12 cellular contexts compared by ENCODE assay signal in the genomic region with DNA sequence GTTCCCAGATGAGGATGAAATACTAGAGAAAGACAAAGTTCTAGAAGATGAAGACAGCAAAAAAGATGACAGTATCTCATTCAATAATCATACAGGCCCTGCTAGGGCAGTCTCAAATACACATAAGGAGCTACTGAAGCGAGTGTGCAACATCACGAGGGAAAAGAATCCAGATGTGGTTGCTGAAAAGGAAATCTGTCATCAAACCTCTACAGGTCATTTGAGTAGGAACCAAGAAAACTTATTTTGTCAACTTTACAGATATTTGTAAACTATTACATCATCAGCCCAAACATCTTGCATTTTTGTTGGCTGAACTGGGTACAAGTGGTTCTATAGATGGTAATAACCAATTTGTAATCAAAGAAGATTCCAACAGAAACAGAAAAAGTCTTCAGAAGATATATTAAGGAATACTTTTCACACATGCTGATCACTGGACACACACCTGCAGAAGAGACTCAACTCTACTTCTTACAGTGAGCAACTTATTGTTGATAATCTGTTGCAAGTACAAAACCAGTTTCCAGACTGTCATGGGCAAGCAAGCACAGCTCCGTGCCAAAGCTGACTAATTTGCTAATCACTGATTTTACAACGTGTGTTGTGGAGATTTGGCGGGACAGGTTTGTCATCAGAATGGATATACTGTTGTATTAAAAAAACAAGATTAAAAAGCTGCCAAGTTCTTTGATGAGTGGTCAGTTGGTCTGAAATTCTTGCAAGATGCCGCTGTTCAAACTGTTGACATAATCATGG. TPM values are rescaled to one million over a fixed set of nuclear protein-coding genes. Genes with fewer than 3 reads are reported as not detected.
DNase-seq lines count a peak whose midpoint lies in the region; ATAC-seq and TF ChIP-seq lines count a peak whose summit lies in the region.
"Had no signal": no experiment of that assay in that cellular context is flagged by ENCODE, and none has a peak within 500 bp of the region (broad histone marks: within the 10 kb centered on the region; RNA-seq: fewer than 3 reads in every experiment).

No MANE protein-coding gene starts in this region.

- peak overlapping the region; percentile 55 to 66 for H3K4me3 Mint-ChIP-seq in activated T-cell treated with anti-CD3 and anti-CD28 coated beads, Interleukin-2, amount 50 U/mL, for 72 hours
- no peak overlapping the region for H3K4me3 Mint-ChIP-seq in stimulated activated effector memory CD8-positive, alpha-beta T cell treated with anti-CD3 and anti-CD28 coated beads, Interleukin-12 subunit alpha, Interleukin-12 subunit beta, amount 100 ng/mL, for 72 hours

- TF ChIP-seq CTCF in RWPE1 (conservative IDR thresholded peaks at IDR 0.05; ENCODE audit: low read depth) = no peak
- TF ChIP-seq CTCF in epithelial cell of esophagus (IDR thresholded peaks at IDR 0.05; ENCODE audit: insufficient read depth, low read depth, low read length, missing control alignments) = no peak

- H3K27ac ChIP-seq in RWPE1 = no peak overlapping the region

- CTCF ChIA-PET in RWPE1 (lab: Yijun Ruan, JAX) = interaction anchor here (0.8 kb wide), 1 partner anchor 203 kb away, joined by 3 read pairs; no protein-coding TSS in a partner anchor

- H3K27ac Mint-ChIP-seq in activated T-cell treated with anti-CD3 and anti-CD28 coated beads, Interleukin-2, amount 50 U/mL, for 72 hours = peak overlapping the region; percentile 80
- H3K27ac Mint-ChIP-seq in stimulated activated effector memory CD8-positive, alpha-beta T cell treated with anti-CD3 and anti-CD28 coated beads, Interleukin-12 subunit alpha, Interleukin-12 subunit beta, amount 100 ng/mL, for 72 hours = peak overlapping the region; percentile 18

- H3K27me3 Mint-ChIP-seq in activated T-cell treated with anti-CD3 and anti-CD28 coated beads, Interleukin-2, amount 50 U/mL, for 72 hours (ENCODE audit: low read depth) = no peaks in the 10 kb centered on the region

- peaks cover 3 to 4% of the 10 kb centered on the region in 2 donors for H3K9me3 Mint-ChIP-seq in activated T-cell treated with anti-CD3 and anti-CD28 coated beads, Interleukin-2, amount 50 U/mL, for 72 hours
- peaks cover 4% of the 10 kb centered on the region for H3K9me3 Mint-ChIP-seq in stimulated activated effector memory CD8-positive, alpha-beta T cell treated with anti-CD3 and anti-CD28 coated beads, Interleukin-12 subunit alpha, Interleukin-12 subunit beta, amount 100 ng/mL, for 72 hours

- H3K4me3 ChIP-seq in epithelial cell of esophagus (ENCODE audit: low read length) = no peak overlapping the region

- peak; percentile 93 to 94 for ATAC-seq in activated T-cell treated with anti-CD3 and anti-CD28 coated beads, Interleukin-2, amount 50 U/mL, for 72 hours (replicated peaks in 1 of 2)
- ATAC-seq in stimulated activated effector memory CD8-positive, alpha-beta T cell treated with anti-CD3 and anti-CD28 coated beads, Interleukin-12 subunit alpha, Interleukin-12 subunit beta, amount 100 ng/mL, for 72 hours = peak; percentile 96
- no peak for ATAC-seq in HG02623 (IDR thresholded peaks at IDR 0.05; ENCODE audit: unreplicated experiment)
- no peak for ATAC-seq in HG03342 (IDR thresholded peaks at IDR 0.05; ENCODE audit: unreplicated experiment)

- H3K4me1 Mint-ChIP-seq in activated T-cell treated with anti-CD3 and anti-CD28 coated beads, Interleukin-2, amount 50 U/mL, for 72 hours (ENCODE audit: low read depth) = peaks cover 37% of the 10 kb centered on the region
- peaks cover 70% of the 10 kb centered on the region for H3K4me1 Mint-ChIP-seq in stimulated activated effector memory CD8-positive, alpha-beta T cell treated with anti-CD3 and anti-CD28 coated beads, Interleukin-12 subunit alpha, Interleukin-12 subunit beta, amount 100 ng/mL, for 72 hours

- H3K36me3 Mint-ChIP-seq in activated T-cell treated with anti-CD3 and anti-CD28 coated beads, Interleukin-2, amount 50 U/mL, for 72 hours (ENCODE audit: insufficient read depth in 2 of 2) = peaks cover 6 to 8% of the 10 kb centered on the region in 2 donors
- H3K36me3 Mint-ChIP-seq in stimulated activated effector memory CD8-positive, alpha-beta T cell treated with anti-CD3 and anti-CD28 coated beads, Interleukin-12 subunit alpha, Interleukin-12 subunit beta, amount 100 ng/mL, for 72 hours = peaks cover 15% of the 10 kb centered on the region

- DNase-seq in activated T-cell treated with anti-CD3 and anti-CD28 coated beads, Interleukin-2, amount 50 U/mL, for 72 hours = peak in 1 of 2 donors; percentile 21
- DNase-seq in activated T-cell treated with anti-CD3 and anti-CD28 coated beads, Interleukin-2, amount 50 U/mL, for 48 hours = no peak
- DNase-seq in RWPE1 (ENCODE audit: low spot score) = peak; percentile 49
- peak; percentile 94 for DNase-seq in epithelial cell of esophagus (ENCODE audit: low read depth)
- DNase-seq in stimulated activated effector memory CD8-positive, alpha-beta T cell treated with anti-CD3 and anti-CD28 coated beads, Interleukin-12 subunit alpha, Interleukin-12 subunit beta, amount 100 ng/mL, for 72 hours (ENCODE audit: low spot score in 2 of 2) = no peak
- DNase-seq in DMS 273 treated with DMSO at 0.1 percent for 48 hours (lab: John Stamatoyannopoulos, UW) = no peak
- DNase-seq: activated CD4-positive, CD25-positive, alpha-beta regulatory T cell; Kasumi-1; SHP77 treated with DMSO at 0.1 percent for 48 hours; stimulated activated CD4-positive, alpha-beta T cell treated with anti-CD3 and anti-CD28 coated beads, Interleukin-12 subunit alpha, Interleukin-12 subunit beta, amount 100 ng/mL, for 4 hours had no signal

- POLR2A ChIA-PET in RWPE1 (lab: Yijun Ruan, JAX; ENCODE audit: low non-redundant PET) = no interaction called here

RNA-seq across cellular contexts. Expression of gene TRIM33, which starts 42.1 kb away (rescaled TPM):
- 10 to 100 TPM; 34.1 to 42.4 TPM for total RNA-seq in activated T-cell treated with anti-CD3 and anti-CD28 coated beads, Interleukin-2, amount 50 U/mL, for 72 hours

Comparison
In these comparisons a context has a peak if more than half of its experiments do, and no peak if none do; other contexts are left out.
1. ATAC-seq: peak in activated T-cell treated with anti-CD3 and anti-CD28 coated beads, Interleukin-2, amount 50 U/mL, for 72 hours (2 of 2) and stimulated activated effector memory CD8-positive, alpha-beta T cell treated with anti-CD3 and anti-CD28 coated beads, Interleukin-12 subunit alpha, Interleukin-12 subunit beta, amount 100 ng/mL, for 72 hours (single experiment); none in HG02623 (single experiment) and HG03342 (single experiment).
2. DNase-seq: peak in RWPE1 (single experiment) and epithelial cell of esophagus (single experiment); none in activated T-cell treated with anti-CD3 and anti-CD28 coated beads, Interleukin-2, amount 50 U/mL, for 48 hours (0 of 2), stimulated activated effector memory CD8-positive, alpha-beta T cell treated with anti-CD3 and anti-CD28 coated beads, Interleukin-12 subunit alpha, Interleukin-12 subunit beta, amount 100 ng/mL, for 72 hours (0 of 2) and DMS 273 treated with DMSO at 0.1 percent for 48 hours (single experiment).